Comparison of ENCODE assay signal across 17 cellular contexts in genomic region chr20:61761453-61762207, GRCh38.
"Had no signal": no experiment of that assay in that cellular context is flagged by ENCODE, and none has a peak within 500 bp of the region (broad histone marks: within the 10 kb centered on the region; RNA-seq: fewer than 3 reads in every experiment).

No MANE protein-coding gene starts in this region.

- H3K27me3 ChIP-seq: ascending aorta, ovary, testis, upper lobe of left lung had no signal

- H3K4me3 ChIP-seq: ascending aorta, breast epithelium, gastrocnemius medialis, heart left ventricle, lung, ovary, testis, upper lobe of left lung had no signal

- DNase-seq: activated CD8-positive, alpha-beta T cell treated with anti-CD3 and anti-CD28 coated beads for 36 hours; activated gamma-delta T cell treated with Interleukin-2 at 50 U/mL for 16 hours; activated T-cell treated with anti-CD3 and anti-CD28 coated beads, Interleukin-2, amount 50 U/mL, for 4 hours; erythroblast; gastrocnemius medialis; heart left ventricle; immature natural killer cell; nephron progenitor cell; ovary; stimulated activated CD4-positive, alpha-beta T cell treated with anti-CD3 and anti-CD28 coated beads, Interleukin-15, amount 100 ng/mL, for 24 hours; stimulated activated CD4-positive, alpha-beta T cell treated with anti-CD3 and anti-CD28 coated beads, Interleukin-4, amount 100 ng/mL, for 1 hour; stimulated activated naive CD4-positive, alpha-beta T cell treated with Interleukin-2 at 50 U/mL for 16 hours; testis had no signal

- H3K27ac ChIP-seq: ascending aorta, breast epithelium, gastrocnemius medialis, heart left ventricle, ovary, testis, upper lobe of left lung had no signal
